In the genomic region with DNA sequence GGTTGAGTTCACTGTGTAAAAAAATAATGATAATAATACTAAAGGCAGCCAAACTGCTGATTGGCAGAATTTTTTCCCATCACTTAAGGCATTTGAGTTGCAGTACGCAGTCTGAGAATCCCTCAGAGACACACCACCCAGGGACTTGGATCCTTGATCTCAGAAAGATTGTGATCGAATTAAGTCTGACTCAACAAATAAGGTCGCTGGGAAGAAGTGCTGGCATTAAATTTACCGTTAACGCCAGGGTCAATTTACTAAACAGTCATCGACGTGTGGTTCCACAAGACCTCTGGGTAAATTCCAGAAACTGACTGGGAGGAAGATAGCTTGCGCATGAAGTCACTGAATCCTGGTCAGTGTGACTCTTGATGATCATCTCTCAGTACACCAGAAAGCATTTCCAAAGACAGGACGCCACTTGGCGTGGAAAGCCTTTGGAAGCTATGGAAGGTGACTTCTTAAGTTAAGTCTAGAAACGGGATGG, we compare ENCODE assay signal across 15 cellular contexts. TPM values are rescaled to one million over a fixed set of nuclear protein-coding genes. Genes with fewer than 3 reads are reported as not detected.
DNase-seq lines count a peak whose midpoint lies in the region; ATAC-seq lines count a peak whose summit lies in the region.
"Had no signal": no experiment of that assay in that cellular context is flagged by ENCODE, and none has a peak within 500 bp of the region (broad histone marks: within the 10 kb centered on the region; RNA-seq: fewer than 3 reads in every experiment).

No MANE protein-coding gene starts in this region.

- DNase-seq in ACHN (peak; percentile 91), HT1080 (ENCODE audit: low read depth) (peak; percentile 92), dedifferentiated amniotic fluid mesenchymal stem cell (ENCODE audit: extremely low spot score) (peak; percentile 88), mesendoderm (peak; percentile 58), NCI-H524 treated with DMSO at 0.1 percent for 48 hours (lab: John Stamatoyannopoulos, UW) (no peak)
- DNase-seq: activated CD4-positive, alpha-beta memory T cell treated with anti-CD3 and anti-CD28 coated beads for 36 hours; activated naive CD4-positive, alpha-beta T cell; dermis blood vessel endothelial cell; GF-D8; NCI-H1694; sigmoid colon had no signal

- H2AK5ac ChIP-seq in mesendoderm (ENCODE audit: low read length) = peak overlapping the region; percentile 52

- H3K4me2 ChIP-seq in mesendoderm (ENCODE audit: low read length) = no peak overlapping the region
- H3K4me2 ChIP-seq: BLaER1 had no signal

- H3K18ac ChIP-seq in mesendoderm (ENCODE audit: low read length) = no peak overlapping the region

- H3K9ac ChIP-seq in mesendoderm (ENCODE audit: low read length) = no peak overlapping the region
- H3K9ac ChIP-seq: BLaER1 had no signal

- ATAC-seq in GM19023 (IDR thresholded peaks at IDR 0.05; ENCODE audit: unreplicated experiment) (no peak), GM21526 (IDR thresholded peaks at IDR 0.05; ENCODE audit: low FRiP score, unreplicated experiment) (no peak), HG03280 (IDR thresholded peaks at IDR 0.05; ENCODE audit: unreplicated experiment) (no peak)

- H2BK120ac ChIP-seq in mesendoderm (ENCODE audit: low read depth, low read length) = no peak overlapping the region

- no CpG with 5 or more reads among the region's 11 CpGs for WGBS in mesendoderm (ENCODE audit: extremely low coverage, insufficient coverage, low lambda C conversion rate)

- H3K79me1 ChIP-seq in mesendoderm (ENCODE audit: low read length) = no peaks in the 10 kb centered on the region

- no peak overlapping the region for H4K8ac ChIP-seq in mesendoderm (ENCODE audit: low read depth, low read length)

- no peak overlapping the region for H3K23ac ChIP-seq in mesendoderm (ENCODE audit: low read length)

- H3K79me2 ChIP-seq in mesendoderm (ENCODE audit: control insufficient read depth, insufficient read depth, low read length) = no peaks in the 10 kb centered on the region

- peaks cover 5% of the 10 kb centered on the region for H3K4me1 ChIP-seq in mesendoderm (ENCODE audit: control insufficient read depth, low read depth, low read length)
- H3K4me1 ChIP-seq: sigmoid colon had no signal

- no peak overlapping the region for H2BK15ac ChIP-seq in mesendoderm (replicated peaks; ENCODE audit: low read depth)

- no peak overlapping the region for H4K5ac ChIP-seq in mesendoderm (ENCODE audit: low read length)

- peak overlapping the region; percentile 19 for H3K56ac ChIP-seq in mesendoderm (ENCODE audit: low read length)

- H3K27me3 ChIP-seq in mesendoderm (ENCODE audit: insufficient read depth, low read length, poor library complexity) = no peaks in the 10 kb centered on the region
- H3K27me3 ChIP-seq: BLaER1 had no signal

- H3K4me3 ChIP-seq in mesendoderm (ENCODE audit: low read length) = no peak overlapping the region
- H3K4me3 ChIP-seq: BLaER1, sigmoid colon had no signal

- no peak overlapping the region for H3K4ac ChIP-seq in mesendoderm (ENCODE audit: low read depth, low read length)

- H2BK5ac ChIP-seq in mesendoderm (ENCODE audit: low read length) = no peak overlapping the region

- in situ Hi-C loops in ACHN (cut with HindIII; ENCODE audit: low pct_ligation_motif_present, low pct_unique_long_range_greater_than_20kb, low sequenced_read_pairs) = loop anchor here (25.0 kb wide), 1 partner anchor 209 kb away; no protein-coding TSS in a partner anchor

- H3K36me3 ChIP-seq in mesendoderm (ENCODE audit: control insufficient read depth, insufficient read depth, low read length) = no peaks in the 10 kb centered on the region
- H3K36me3 ChIP-seq: BLaER1, sigmoid colon had no signal

- no peak overlapping the region for H3K27ac ChIP-seq in mesendoderm (ENCODE audit: low read depth, low read length)
- H3K27ac ChIP-seq: BLaER1, sigmoid colon had no signal

RNA-seq across cellular contexts. Expression of a gene that starts 48.3 kb away (rescaled TPM):
- total RNA-seq in HT1080 (2014; rRNA removed; shearing (Covaris generic)) = 1.5 and 2.3 TPM in 2 replicates
- polyA plus RNA-seq in HT1080 (2015; cell fraction: cytosol; rRNA removed) = 1.9 TPM in 2 replicates
- 4.4 and 4.8 TPM in 2 replicates for polyA plus RNA-seq in HT1080 (2015; cell fraction: nucleus; rRNA removed)
- 8.1 TPM for polyA plus RNA-seq in mesendoderm (2013, experiment 1 of 2)
- polyA plus RNA-seq in mesendoderm (2013, experiment 2 of 2) = 8.8 TPM
- total RNA-seq: activated CD4-positive, alpha-beta memory T cell treated with anti-CD3 and anti-CD28 coated beads for 36 hours had no signal
